ENCODE assay signal across 18 cellular contexts in the genomic region with DNA sequence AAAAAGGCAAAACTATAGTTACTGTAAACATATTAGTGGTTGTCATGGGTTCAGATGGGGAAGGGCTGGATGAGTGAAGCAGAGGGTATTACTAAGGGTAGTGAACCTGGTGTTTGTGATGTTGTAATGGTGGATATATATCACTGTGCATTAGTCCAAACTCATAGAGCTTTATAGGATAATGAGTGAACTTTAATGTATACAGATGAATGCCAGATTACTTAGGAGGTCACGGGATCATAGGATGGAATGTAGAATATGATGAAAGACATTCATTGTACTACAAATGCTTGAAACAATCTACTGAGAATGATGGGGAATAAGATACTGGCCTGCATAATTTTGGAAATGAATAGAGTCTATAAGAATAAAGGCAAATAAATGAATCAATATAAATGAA.
"Had no signal": no experiment of that assay in that cellular context is flagged by ENCODE, and none has a peak within 500 bp of the region (broad histone marks: within the 10 kb centered on the region; RNA-seq: fewer than 3 reads in every experiment).

No MANE protein-coding gene starts in this region.

- DNase-seq: activated CD4-positive, alpha-beta T cell treated with anti-CD3 and anti-CD28 coated beads for 1 hour; activated CD8-positive, alpha-beta memory T cell treated with anti-CD3 and anti-CD28 coated beads for 24 hours; activated gamma-delta T cell; adrenal gland; effector memory CD8-positive, alpha-beta T cell; foreskin fibroblast; right cardiac atrium; stimulated activated CD4-positive, alpha-beta T cell treated with anti-CD3 and anti-CD28 coated beads, Interleukin-15, amount 100 ng/mL, for 24 hours; stimulated activated CD4-positive, alpha-beta T cell treated with anti-CD3 and anti-CD28 coated beads, Interleukin-2, amount 100 ng/mL, for 48 hours; stimulated activated naive CD8-positive, alpha-beta T cell treated with anti-CD3 and anti-CD28 coated beads, Interleukin-15, amount 100 ng/mL, for 72 hours; trophoblast cell had no signal

- H3K27me3 Mint-ChIP-seq: activated naive CD4-positive, alpha-beta T cell treated with anti-CD3 and anti-CD28 coated beads, Interleukin-2, amount 50 U/mL, for 24 hours; dendritic cell treated with granulocyte-macrophage colony-stimulating factor and Interleukin-4, amounts not matched to agents 40 ng/mL and 50 ng/mL, for 4 days; effector memory CD8-positive, alpha-beta T cell; stimulated activated naive CD8-positive, alpha-beta T cell treated with anti-CD3 and anti-CD28 coated beads, Interleukin-15, amount 100 ng/mL, for 72 hours had no signal

- H3K27me3 ChIP-seq: adrenal gland, hepatocyte had no signal

- H3K9me3 Mint-ChIP-seq: activated naive CD4-positive, alpha-beta T cell treated with anti-CD3 and anti-CD28 coated beads, Interleukin-2, amount 50 U/mL, for 24 hours; T-helper 1 cell treated with Interleukin-12 subunit alpha and Interleukin-12 subunit beta and Interleukin-4 antibody, amounts not matched to agents 30 μg/mL and 1 μg/mL, for 36 hours had no signal

- H3K27ac ChIP-seq: adrenal gland, hepatocyte, prostate gland, skin epidermis had no signal

- H3K4me3 Mint-ChIP-seq: activated naive CD4-positive, alpha-beta T cell treated with anti-CD3 and anti-CD28 coated beads, Interleukin-2, amount 50 U/mL, for 24 hours; dendritic cell treated with granulocyte-macrophage colony-stimulating factor and Interleukin-4, amounts not matched to agents 40 ng/mL and 50 ng/mL, for 4 days; effector memory CD8-positive, alpha-beta T cell; stimulated activated naive CD8-positive, alpha-beta T cell treated with anti-CD3 and anti-CD28 coated beads, Interleukin-15, amount 100 ng/mL, for 72 hours; T-helper 1 cell treated with Interleukin-12 subunit alpha and Interleukin-12 subunit beta and Interleukin-4 antibody, amounts not matched to agents 30 μg/mL and 1 μg/mL, for 36 hours had no signal

- H3K4me1 Mint-ChIP-seq: activated naive CD4-positive, alpha-beta T cell treated with anti-CD3 and anti-CD28 coated beads, Interleukin-2, amount 50 U/mL, for 24 hours; stimulated activated naive CD8-positive, alpha-beta T cell treated with anti-CD3 and anti-CD28 coated beads, Interleukin-15, amount 100 ng/mL, for 72 hours had no signal

- H3K4me3 ChIP-seq: adrenal gland, hepatocyte, lung, prostate gland, skin epidermis had no signal

- H3K9me3 ChIP-seq: adrenal gland, prostate gland had no signal

- H3K79me2 ChIP-seq: hepatocyte had no signal

- ATAC-seq: effector memory CD8-positive, alpha-beta T cell; right cardiac atrium; stimulated activated naive CD8-positive, alpha-beta T cell treated with anti-CD3 and anti-CD28 coated beads, Interleukin-15, amount 100 ng/mL, for 72 hours had no signal

- H3K4me2 ChIP-seq: hepatocyte had no signal

- H3K36me3 Mint-ChIP-seq: activated naive CD4-positive, alpha-beta T cell treated with anti-CD3 and anti-CD28 coated beads, Interleukin-2, amount 50 U/mL, for 24 hours had no signal

- H2AFZ ChIP-seq: hepatocyte had no signal

- H3K36me3 ChIP-seq: adrenal gland, prostate gland had no signal

- H3K27ac Mint-ChIP-seq: activated naive CD4-positive, alpha-beta T cell treated with anti-CD3 and anti-CD28 coated beads, Interleukin-2, amount 50 U/mL, for 24 hours; dendritic cell treated with granulocyte-macrophage colony-stimulating factor and Interleukin-4, amounts not matched to agents 40 ng/mL and 50 ng/mL, for 4 days; effector memory CD8-positive, alpha-beta T cell; stimulated activated naive CD8-positive, alpha-beta T cell treated with anti-CD3 and anti-CD28 coated beads, Interleukin-15, amount 100 ng/mL, for 72 hours; T-helper 1 cell treated with Interleukin-12 subunit alpha and Interleukin-12 subunit beta and Interleukin-4 antibody, amounts not matched to agents 30 μg/mL and 1 μg/mL, for 36 hours had no signal
